Comparison of ENCODE assay signal across 10 cellular contexts in genomic region chr5:132363431-132364112, GRCh38. TPM values are rescaled to one million over a fixed set of nuclear protein-coding genes. Genes with fewer than 3 reads are reported as not detected.
DNase-seq lines count a peak whose midpoint lies in the region; TF ChIP-seq lines count a peak whose summit lies in the region.
"Had no signal": no experiment of that assay in that cellular context is flagged by ENCODE, and none has a peak within 500 bp of the region (broad histone marks: within the 10 kb centered on the region; RNA-seq: fewer than 3 reads in every experiment).

No MANE protein-coding gene starts in this region.

- no peak overlapping the region for H2BK5ac ChIP-seq in neuronal stem cell (ENCODE audit: low read length)

- CTCF ChIA-PET in BJ (lab: Yijun Ruan, JAX): no interaction called here

- no peak overlapping the region for H2AK5ac ChIP-seq in neuronal stem cell (ENCODE audit: low read depth, low read length)

- no peak overlapping the region for H2BK12ac ChIP-seq in neuronal stem cell (ENCODE audit: low read length)

- H3K23ac ChIP-seq in neuronal stem cell (ENCODE audit: low read depth, low read length, poor library complexity): no peak overlapping the region

- in situ Hi-C loops in HAP-1 (cut with MboI; ENCODE audit: low sequenced_read_pairs): no loop called here

- H3K36me3 ChIP-seq in BJ (ENCODE audit: control insufficient read depth, insufficient read depth, low read length) (no peaks in the 10 kb centered on the region), MG63 (no peaks in the 10 kb centered on the region), muscle layer of duodenum (ENCODE audit: control insufficient read depth in 1 of 2, insufficient read depth in 2 of 2, low read length in 2 of 2) (no peaks in the 10 kb centered on the region), neuronal stem cell (replicated peaks in 1 of 2; ENCODE audit: control insufficient read depth in 2 of 2, insufficient read depth in 2 of 2, low read length in 2 of 2) (no peaks in the 10 kb centered on the region), HAP-1 (replicated peaks) (no peaks in the 10 kb centered on the region)

- H3K27me3 ChIP-seq in BJ (ENCODE audit: control insufficient read depth, insufficient read depth, low read length) (no peaks in the 10 kb centered on the region; the same call in 1 of the 2 replicates), MG63 (no peaks in the 10 kb centered on the region), muscle layer of duodenum (ENCODE audit: low read depth, low read length) (no peaks in the 10 kb centered on the region), neuronal stem cell (ENCODE audit: control insufficient read depth in 3 of 3, insufficient read depth in 3 of 3, low read depth in 1 of 3, low read length in 3 of 3) (peaks cover 0 to 6% (median 0%) of the 10 kb centered on the region in 3 experiments), HAP-1 (ENCODE audit: low read depth) (no peaks in the 10 kb centered on the region)

- POLR2A ChIA-PET in BJ (lab: Charles Lee): no interaction called here

- no peaks in the 10 kb centered on the region for H3K4me1 ChIP-seq in muscle layer of duodenum (ENCODE audit: control insufficient read depth in 1 of 2, insufficient read depth in 2 of 2, low read length in 2 of 2)
- H3K4me1 ChIP-seq in neuronal stem cell (ENCODE audit: control insufficient read depth in 2 of 2, insufficient read depth in 1 of 2, low read depth in 1 of 2, low read length in 2 of 2): no peaks in the 10 kb centered on the region
- H3K4me1 ChIP-seq in HAP-1: peaks cover 11% of the 10 kb centered on the region; the same call in 1 of the 2 replicates

- DNase-seq in BJ (ENCODE audit: low read depth) (peak; percentile 61), MG63 (peak; percentile 86), coronary artery (ENCODE audit: low spot score) (no peak), HuH-7 (ENCODE audit: low spot score) (no peak), neuronal stem cell (ENCODE audit: low spot score) (no peak), occipital lobe (lab: John Stamatoyannopoulos, UW) (no peak), HAP-1 (ENCODE audit: low spot score in 2 of 2) (no peak)
- DNase-seq: T-helper 2 cell had no signal

- no peak overlapping the region for H4K91ac ChIP-seq in neuronal stem cell (ENCODE audit: low read depth, low read length, poor library complexity)

- H4K8ac ChIP-seq in neuronal stem cell (ENCODE audit: low read depth, low read length): no peak overlapping the region

- WGBS in neuronal stem cell (ENCODE audit: extremely low coverage in 2 of 2, insufficient read length in 2 of 2, insufficient replicate concordance in 1 of 2), 2 donors: no CpG with 5 or more reads among the region's 7 CpGs

- no peak overlapping the region for H2BK120ac ChIP-seq in neuronal stem cell (ENCODE audit: low read depth, low read length)

- H3K4me2 ChIP-seq in neuronal stem cell (ENCODE audit: insufficient read depth, low read length, poor library complexity, severe bottlenecking): no peak overlapping the region

- no peak overlapping the region for H2AFZ ChIP-seq in neuronal stem cell (ENCODE audit: low read length)
- H2AFZ ChIP-seq: parathyroid adenoma had no signal

- H3K18ac ChIP-seq in neuronal stem cell (ENCODE audit: low read length): no peak overlapping the region

- H3K9me3 ChIP-seq in MG63 (no peaks in the 10 kb centered on the region), muscle layer of duodenum (ENCODE audit: control insufficient read depth in 1 of 2, low read length in 2 of 2) (no peaks in the 10 kb centered on the region), neuronal stem cell (replicated peaks in 1 of 2; ENCODE audit: control insufficient read depth in 2 of 2, insufficient read depth in 1 of 2, low read depth in 1 of 2, low read length in 2 of 2) (no peaks in the 10 kb centered on the region), HAP-1 (no peaks in the 10 kb centered on the region)

- no peaks in the 10 kb centered on the region for H3K79me1 ChIP-seq in neuronal stem cell (ENCODE audit: low read depth, low read length)

- H3K4me3 ChIP-seq in BJ (ENCODE audit: low read depth, low read length) (no peak overlapping the region), MG63 (no peak overlapping the region), coronary artery (peak overlapping the region; percentile 16), muscle layer of duodenum (ENCODE audit: low read depth in 1 of 2, low read length in 2 of 2) (no peak overlapping the region), neuronal stem cell (ENCODE audit: low read length in 2 of 2) (no peak overlapping the region), HAP-1 (no peak overlapping the region)

- no peak overlapping the region for H2BK15ac ChIP-seq in neuronal stem cell (ENCODE audit: low read length)

- no peak overlapping the region for H3K14ac ChIP-seq in neuronal stem cell (ENCODE audit: low read length)

- H3K4ac ChIP-seq in neuronal stem cell (ENCODE audit: low read length): no peak overlapping the region

- no peak overlapping the region for H3K9ac ChIP-seq in neuronal stem cell (ENCODE audit: low read depth, low read length, poor library complexity)
- H3K9ac ChIP-seq: parathyroid adenoma had no signal

- TF ChIP-seq CTCF in BJ (IDR thresholded peaks at IDR 0.05; ENCODE audit: insufficient read depth, low read depth, low read length) (no peak), coronary artery (IDR thresholded peaks at IDR 0.05) (no peak)

- peak overlapping the region; percentile 21 to 60 for H3K27ac ChIP-seq in coronary artery
- H3K27ac ChIP-seq in muscle layer of duodenum (ENCODE audit: low read length): peak overlapping the region; percentile 28
- no peak overlapping the region for H3K27ac ChIP-seq in neuronal stem cell (replicated peaks; ENCODE audit: low read length)
- H3K27ac ChIP-seq: parathyroid adenoma had no signal

RNA-seq across cellular contexts. Expression of gene SLC22A5, which starts 5.9 kb away (rescaled TPM):
- polyA plus RNA-seq in BJ (2011; rRNA removed): 9.3 and 13.8 TPM in 2 replicates
- 7.4 and 18.1 TPM in 2 replicates for polyA minus RNA-seq in BJ (2011; rRNA and poly(A)+ RNA removed)
- 22.5 and 26.4 TPM in 2 replicates for total RNA-seq in MG63 (2014; rRNA removed; shearing (Covaris generic); ENCODE audit: low replicate concordance)
- polyA plus RNA-seq in neuronal stem cell (2013, experiment 1 of 2): 2.5 TPM
- 1.9 TPM for polyA plus RNA-seq in neuronal stem cell (2013, experiment 2 of 2)
- total RNA-seq in occipital lobe: 10.5 TPM

Comparison
In these comparisons a context has a peak if more than half of its experiments do, and no peak if none do; other contexts are left out.
1. DNase-seq: peak in BJ (single experiment) and MG63 (single experiment); none in coronary artery (single experiment), HuH-7 (single experiment), neuronal stem cell (single experiment), occipital lobe (single experiment) and HAP-1 (0 of 2).